Comparison of ENCODE assay signal across 1 cellular context in genomic region chr12:65511927-65512326, GRCh38.
TF ChIP-seq lines count a peak whose summit lies in the region.

No MANE protein-coding gene starts in this region.

TF ChIP-seq in H1, 55 proteins besides CTCF, POLR2A, EP300 and RAD21 (continued from another document):
- no peak for TF ChIP-seq TBP (IDR thresholded peaks at IDR 0.05; ENCODE audit: low read depth, low read length)
- TF ChIP-seq MAFK (IDR thresholded peaks at IDR 0.05; ENCODE audit: low read depth, low read length): no peak
- TF ChIP-seq HDAC2 (IDR thresholded peaks at IDR 0.05; ENCODE audit: borderline replicate concordance in 1 of 2, low read depth in 2 of 2, low read length in 2 of 2): no peak
- no peak for TF ChIP-seq ASH2L (IDR thresholded peaks at IDR 0.05; ENCODE audit: low read length)
- TF ChIP-seq SP4 (IDR thresholded peaks at IDR 0.05; ENCODE audit: low read length): no peak
